8 cellular contexts compared by ENCODE assay signal in genomic region chr2:171416009-171416926, GRCh38. TPM values are rescaled to one million over a fixed set of nuclear protein-coding genes. Genes with fewer than 3 reads are reported as not detected.
DNase-seq lines count a peak whose midpoint lies in the region; ATAC-seq and TF ChIP-seq lines count a peak whose summit lies in the region.

No MANE protein-coding gene starts in this region.

- no peaks in the 10 kb centered on the region for H3K27me3 ChIP-seq in kidney epithelial cell (ENCODE audit: control insufficient read depth, insufficient read depth, low read length)

- H3K27ac Mint-ChIP-seq in central memory CD8-positive, alpha-beta T cell (ENCODE audit: low read depth) = peak overlapping the region; percentile 65

- H3K27me3 Mint-ChIP-seq in central memory CD8-positive, alpha-beta T cell = no peaks in the 10 kb centered on the region

- H3K36me3 Mint-ChIP-seq in central memory CD8-positive, alpha-beta T cell (ENCODE audit: insufficient read depth) = peaks cover 1% of the 10 kb centered on the region

- TF ChIP-seq CTCF in kidney epithelial cell (IDR thresholded peaks at IDR 0.05; ENCODE audit: insufficient read depth, low read length, poor library complexity, severe bottlenecking) = peak; percentile 87

- H3K4me3 Mint-ChIP-seq in central memory CD8-positive, alpha-beta T cell = no peak overlapping the region

- peak; percentile 91 for ATAC-seq in GM19043 (IDR thresholded peaks at IDR 0.05; ENCODE audit: low read depth, unreplicated experiment)
- ATAC-seq in HG03196 (IDR thresholded peaks at IDR 0.05; ENCODE audit: unreplicated experiment) = peak; percentile 85
- ATAC-seq in central memory CD8-positive, alpha-beta T cell (replicated peaks; ENCODE audit: extremely low read depth, poor library complexity, severe bottlenecking) = peak; percentile 97

- peaks cover 7% of the 10 kb centered on the region for H3K4me1 Mint-ChIP-seq in central memory CD8-positive, alpha-beta T cell

- H3K36me3 ChIP-seq in kidney epithelial cell (ENCODE audit: control insufficient read depth, insufficient read depth, low read length) = no peaks in the 10 kb centered on the region

- peak; percentile 71 to 85 for DNase-seq in AML-193 (lab: John Stamatoyannopoulos, UW)
- DNase-seq in NCI-H345 treated with DMSO at 0.1 percent for 48 hours (lab: John Stamatoyannopoulos, UW; ENCODE audit: unreplicated experiment) = peak; percentile 87
- peak; percentile 63 for DNase-seq in activated CD4-positive, CD25-positive, alpha-beta regulatory T cell treated with anti-CD3 and anti-CD28 coated beads, Interleukin-2, amount 50 U/mL, for 16 hours (ENCODE audit: low read depth, low spot score)
- DNase-seq in central memory CD8-positive, alpha-beta T cell (ENCODE audit: low spot score in 2 of 2) = peak; percentile 45 to 60
- DNase-seq in kidney epithelial cell (ENCODE audit: low read depth) = peak; percentile 94
- DNase-seq in stimulated activated CD4-positive, alpha-beta T cell treated with anti-CD3 and anti-CD28 coated beads, Interleukin-1b, Interleukin-23, amount 100 ng/mL, for 4 hours (ENCODE audit: low read depth in 2 of 2) = peak; percentile 63 to 72

- no peaks in the 10 kb centered on the region for H3K9me3 Mint-ChIP-seq in central memory CD8-positive, alpha-beta T cell

- H3K4me3 ChIP-seq in kidney epithelial cell (ENCODE audit: low read depth, low read length) = no peak overlapping the region

RNA-seq across cellular contexts. Expression of gene METTL8, which starts 17.5 kb away (rescaled TPM):
- 26.6 and 26.7 TPM in 2 replicates for total RNA-seq in kidney epithelial cell

RNA-seq across cellular contexts. Expression of gene DCAF17, which starts 17.8 kb away (rescaled TPM):
- 15.4 and 18.5 TPM in 2 replicates for total RNA-seq in kidney epithelial cell
